ENCODE assay signal across 10 cellular contexts in genomic region chr22:42990131-42990838, GRCh38. TPM values are rescaled to one million over a fixed set of nuclear protein-coding genes. Genes with fewer than 3 reads are reported as not detected.
DNase-seq lines count a peak whose midpoint lies in the region; ATAC-seq and TF ChIP-seq lines count a peak whose summit lies in the region.
"Had no signal": no experiment of that assay in that cellular context is flagged by ENCODE, and none has a peak within 500 bp of the region (broad histone marks: within the 10 kb centered on the region; RNA-seq: fewer than 3 reads in every experiment).

No MANE protein-coding gene starts in this region.

- H3K36me3 ChIP-seq in left ventricle myocardium inferior (no peaks in the 10 kb centered on the region), testis (ENCODE audit: low read depth, missing control alignments) (no peaks in the 10 kb centered on the region)
- H3K36me3 ChIP-seq: upper lobe of left lung had no signal

- H3K27ac ChIP-seq in left ventricle myocardium inferior (replicated peaks) = no peak overlapping the region
- no peak overlapping the region; the same call in 1 of the 2 replicates for H3K27ac ChIP-seq in VCaP
- no peak overlapping the region for H3K27ac ChIP-seq in testis
- H3K27ac ChIP-seq: HL-60, upper lobe of left lung had no signal

- ATAC-seq in left ventricle myocardium superior (no peak), HG03175 (IDR thresholded peaks at IDR 0.05; ENCODE audit: unreplicated experiment) (no peak)

- H3K4me1 ChIP-seq in left ventricle myocardium inferior (peaks cover 46% of the 10 kb centered on the region), testis (peaks cover 32% of the 10 kb centered on the region)

- intact Hi-C loops in left ventricle myocardium inferior (cut with micrococcal nuclease) = no loop called here
- intact Hi-C loops in left ventricle myocardium superior (cut with micrococcal nuclease) = no loop called here
- intact Hi-C loops in testis (cut with DNase I; ENCODE audit: low total_unique reads) = no loop called here

- DNase-seq in left ventricle myocardium inferior (no peak), left ventricle myocardium superior (no peak), iris pigment epithelial cell (ENCODE audit: low read depth) (peak; percentile 92), testis (no peak), NCI-H446 treated with DMSO at 0.1 percent for 48 hours (lab: John Stamatoyannopoulos, UW) (no peak), SHP77 (lab: John Stamatoyannopoulos, UW) (no peak)

- TF ChIP-seq CTCF in left ventricle myocardium inferior (IDR thresholded peaks at IDR 0.05; ENCODE audit: borderline replicate concordance) = peak; percentile 36
- TF ChIP-seq CTCF in VCaP (conservative IDR thresholded peaks at IDR 0.05) = peak; percentile 55
- no peak for TF ChIP-seq CTCF in testis (IDR thresholded peaks at IDR 0.05)

- 70 to 73% methylated on average over 9 of the region's 9 CpGs for WGBS in testis, 2 donors

- H3K27me3 ChIP-seq in left ventricle myocardium inferior (ENCODE audit: low read depth) (no peaks in the 10 kb centered on the region), testis (no peaks in the 10 kb centered on the region)
- H3K27me3 ChIP-seq: upper lobe of left lung had no signal

- H3K4me3 ChIP-seq in left ventricle myocardium inferior (no peak overlapping the region), testis (no peak overlapping the region)
- H3K4me3 ChIP-seq: upper lobe of left lung had no signal

- TF ChIP-seq POLR2A in testis (IDR thresholded peaks at IDR 0.05) = no peak

- H3K9me3 ChIP-seq in left ventricle myocardium inferior (replicated peaks) (no peaks in the 10 kb centered on the region), testis (no peaks in the 10 kb centered on the region)
- H3K9me3 ChIP-seq: upper lobe of left lung had no signal

RNA-seq across cellular contexts. Expression of gene PACSIN2, which starts 24.7 kb away (rescaled TPM):
- total RNA-seq in left ventricle myocardium inferior = 64.8 TPM
- 63.8 TPM for total RNA-seq in left ventricle myocardium superior
- total RNA-seq in testis = 10 to 100 TPM; 43.6 to 45.6 TPM
- 43.5 TPM for polyA plus RNA-seq in testis (ENCODE audit: insufficient read depth, low read depth, low replicate concordance)

Comparison
In these comparisons a context has a peak if more than half of its experiments do, and no peak if none do; other contexts are left out.
1. CTCF ChIP-seq: peak in left ventricle myocardium inferior (single experiment) and VCaP (single experiment); none in testis (0 of 3).